8 cellular contexts compared by ENCODE assay signal in genomic region chrX:21985332-21985777, GRCh38. TPM values are rescaled to one million over a fixed set of nuclear protein-coding genes. Genes with fewer than 3 reads are reported as not detected.
DNase-seq lines count a peak whose midpoint lies in the region; ATAC-seq and TF ChIP-seq lines count a peak whose summit lies in the region.

No MANE protein-coding gene starts in this region.

- WGBS in IMR-90 (ENCODE audit: extremely low coverage in 2 of 2, insufficient read length in 1 of 2), 2 experiments, result 20% methylated on average over 1 of the region's 3 CpGs; no CpG with 5 or more reads in 1 of the 2 experiments
- WGBS in stomach, 5 donors, result 0 to 11% (median 10%) methylated on average over 3 of the region's 3 CpGs

- no peak overlapping the region for H2BK15ac ChIP-seq in IMR-90 (ENCODE audit: low read depth, low read length)

- in situ Hi-C loops in IMR-90 (cut with MboI; ENCODE audit: low sequenced_read_pairs), result no loop called here

- no TSS peak for BruUV-seq in IMR-90 (replicated peaks; lab: Mats Ljungman, UMichigan)

- H2AK5ac ChIP-seq in IMR-90 (ENCODE audit: low read depth, low read length), result no peak overlapping the region

- H2BK5ac ChIP-seq in IMR-90 (ENCODE audit: low read depth, low read length, poor library complexity, severe bottlenecking), result no peak overlapping the region

- peak; percentile 86 for TF ChIP-seq RAD21 in IMR-90 (IDR thresholded peaks at IDR 0.05; ENCODE audit: low read length)

- H2AK9ac ChIP-seq in IMR-90 (replicated peaks; ENCODE audit: low read depth, low read length, poor library complexity), result no peak overlapping the region

- H3K4me1 ChIP-seq in DND-41 (ENCODE audit: insufficient read depth, low read length), result no peaks in the 10 kb centered on the region
- 0 out of 2 replicates have a peak, but pooled peaks cover 2% of the 10 kb centered on the region for H3K4me1 ChIP-seq in IMR-90 (ENCODE audit: control insufficient read depth, insufficient read depth, low read length)
- no peaks in the 10 kb centered on the region for H3K4me1 ChIP-seq in OCI-LY1 (ENCODE audit: insufficient read depth, low read length, severe bottlenecking)
- peaks cover 0 to 5% (median 0%) of the 10 kb centered on the region in 4 donors for H3K4me1 ChIP-seq in stomach

- CTCF ChIA-PET in IMR-90 (lab: Yijun Ruan, JAX), result interaction anchor here (0.6 to 2.3 kb wide), 24 partner anchors 9 to 1917 kb away, joined by 3 to 11 read pairs (median 4); no protein-coding TSS in a partner anchor

- H3K23ac ChIP-seq in IMR-90 (ENCODE audit: low read depth, low read length), result no peak overlapping the region

- H3K9ac ChIP-seq in DND-41 (ENCODE audit: low read depth, low read length), result no peak overlapping the region
- H3K9ac ChIP-seq in IMR-90 (ENCODE audit: low read depth, low read length), result no peak overlapping the region
- no peak overlapping the region for H3K9ac ChIP-seq in OCI-LY1 (ENCODE audit: low read length)

- DNase-seq in DND-41 (peak; percentile 68), IMR-90 (peak; percentile 82), activated T-cell treated with anti-CD3 and anti-CD28 coated beads for 1 hour (ENCODE audit: low read depth) (peak; percentile 37), erythroblast (lab: John Stamatoyannopoulos, UW) (peak; percentile 73 to 82), natural killer cell (peak; percentile 48), stomach (peak; percentile 74)

- no peaks in the 10 kb centered on the region for H3K36me3 Mint-ChIP-seq in natural killer cell

- H3K9me2 ChIP-seq in OCI-LY1 (ENCODE audit: low read depth, low read length), result no peaks in the 10 kb centered on the region

- H3F3A ChIP-seq in OCI-LY1 (ENCODE audit: insufficient read depth, low read length), result no peaks in the 10 kb centered on the region

- no peak overlapping the region for H4K8ac ChIP-seq in IMR-90 (ENCODE audit: low read depth in 2 of 2, low read length in 2 of 2)

- TF ChIP-seq CTCF in DND-41 (IDR thresholded peaks at IDR 0.05; ENCODE audit: borderline replicate concordance, extremely low read depth, low read length, poor library complexity, severe bottlenecking), result peak; percentile 91
- TF ChIP-seq CTCF in IMR-90 (conservative IDR thresholded peaks at IDR 0.05; ENCODE audit: low read depth, low read length), result peak; percentile 99
- TF ChIP-seq CTCF in OCI-LY1 (IDR thresholded peaks at IDR 0.05; ENCODE audit: low read length), result peak; percentile 72
- peak; percentile 74 for TF ChIP-seq CTCF in natural killer cell (IDR thresholded peaks at IDR 0.05)
- TF ChIP-seq CTCF in stomach (IDR thresholded peaks at IDR 0.05), result peak in 5 of 7 experiments; percentile 62 to 97 (median 87)

- H3K4me1 Mint-ChIP-seq in natural killer cell, result no peaks in the 10 kb centered on the region

- H3K9me3 ChIP-seq in DND-41 (ENCODE audit: insufficient read depth, low read length, severe bottlenecking) (no peaks in the 10 kb centered on the region), IMR-90 (ENCODE audit: control insufficient read depth, insufficient read depth, low read length) (no peaks in the 10 kb centered on the region), OCI-LY1 (ENCODE audit: low read length) (no peaks in the 10 kb centered on the region), stomach (no peaks in the 10 kb centered on the region)

- no peak overlapping the region for H3K56ac ChIP-seq in IMR-90 (ENCODE audit: extremely low read depth, insufficient read depth, low read length)

- no peak for TF ChIP-seq EP300 in stomach (IDR thresholded peaks at IDR 0.05)

- intact Hi-C loops in IMR-90 (cut with micrococcal nuclease) (loop anchor here (1.0 to 5.0 kb wide), 7 partner anchors 151 to 1649 kb away; no protein-coding TSS in a partner anchor), natural killer cell (cut with micrococcal nuclease) (loop anchor here (1.0 kb wide), 1 partner anchor 207 kb away; no protein-coding TSS in a partner anchor), stomach (cut with DNase I; ENCODE audit: low total_unique reads) (no loop called here)

- H2BK20ac ChIP-seq in IMR-90 (ENCODE audit: low read depth, low read length), result no peak overlapping the region

- H4K91ac ChIP-seq in IMR-90 (ENCODE audit: insufficient read depth, low read depth, low read length), result no peak overlapping the region

- peak; percentile 92 for ATAC-seq in DND-41 (ENCODE audit: insufficient read depth, low read depth)
- peak; percentile 88 for ATAC-seq in GM21717 (IDR thresholded peaks at IDR 0.05; ENCODE audit: unreplicated experiment)
- peak; percentile 97 for ATAC-seq in IMR-90 (ENCODE audit: low read depth)
- ATAC-seq in natural killer cell, result peak; percentile 96 to 100 (median 100)

- no peaks in the 10 kb centered on the region for H3K9me3 Mint-ChIP-seq in natural killer cell

- H4K5ac ChIP-seq in IMR-90 (ENCODE audit: low read depth, low read length), result no peak overlapping the region

- POLR2A ChIA-PET in IMR-90 (lab: Charles Lee; ENCODE audit: unreplicated experiment), result no interaction called here

- no peak overlapping the region for H3K4ac ChIP-seq in IMR-90 (ENCODE audit: low read depth, low read length)

- peak overlapping the region in 1 of 2 donors; percentile 57 for H3K27ac Mint-ChIP-seq in natural killer cell

- H3K14ac ChIP-seq in IMR-90 (replicated peaks; ENCODE audit: low read depth, low read length), result no peak overlapping the region

- no peaks in the 10 kb centered on the region for H3K9me1 ChIP-seq in IMR-90 (ENCODE audit: insufficient read depth, low read length)

- H3K27me3 ChIP-seq in DND-41 (ENCODE audit: insufficient read depth, low read length, poor library complexity) (no peaks in the 10 kb centered on the region), IMR-90 (ENCODE audit: control insufficient read depth, insufficient read depth, low read length) (no peaks in the 10 kb centered on the region), OCI-LY1 (ENCODE audit: insufficient read depth, low read length) (no peaks in the 10 kb centered on the region), stomach (no peaks in the 10 kb centered on the region)

- H2BK120ac ChIP-seq in IMR-90 (ENCODE audit: low read depth, low read length), result no peak overlapping the region

- H3K4me3 ChIP-seq in DND-41 (ENCODE audit: low read depth in 1 of 2, low read length in 2 of 2) (no peak overlapping the region), IMR-90 (ENCODE audit: insufficient read depth, low read depth, low read length) (no peak overlapping the region), OCI-LY1 (ENCODE audit: low read depth, low read length, poor library complexity, severe bottlenecking) (no peak overlapping the region), stomach (no peak overlapping the region)

- no peaks in the 10 kb centered on the region for H3K27me3 Mint-ChIP-seq in natural killer cell (ENCODE audit: low read depth in 2 of 2)

- H3K79me1 ChIP-seq in IMR-90 (ENCODE audit: low read depth in 1 of 2, low read length in 2 of 2), result peaks cover 0 to 4% of the 10 kb centered on the region in 2 experiments; a peak in 3 of 4 replicates

- H2AFZ ChIP-seq in DND-41 (ENCODE audit: low read depth, low read length), result no peak overlapping the region
- H2AFZ ChIP-seq in IMR-90 (replicated peaks; ENCODE audit: low read length, poor library complexity), result no peak overlapping the region
- no peak overlapping the region for H2AFZ ChIP-seq in OCI-LY1 (ENCODE audit: low read length)

- no peaks in the 10 kb centered on the region for H3K79me2 ChIP-seq in DND-41 (ENCODE audit: insufficient read depth, low read length)
- H3K79me2 ChIP-seq in OCI-LY1 (ENCODE audit: insufficient read depth, low read length), result no peaks in the 10 kb centered on the region

- H3K4me2 ChIP-seq in DND-41 (ENCODE audit: insufficient read depth, low read length), result no peak overlapping the region
- no peak overlapping the region for H3K4me2 ChIP-seq in IMR-90 (ENCODE audit: low read depth, low read length)
- no peak overlapping the region for H3K4me2 ChIP-seq in OCI-LY1 (ENCODE audit: low read length)

- H3K18ac ChIP-seq in IMR-90 (ENCODE audit: low read depth, low read length), result no peak overlapping the region

- dilution Hi-C loops in IMR-90 (cut with HindIII; ENCODE audit: low sequenced_read_pairs, unreplicated experiment), result no loop called here

- peaks cover 26% of the 10 kb centered on the region for H3K36me3 ChIP-seq in DND-41 (ENCODE audit: insufficient read depth, low read length)
- peaks cover 19% of the 10 kb centered on the region for H3K36me3 ChIP-seq in IMR-90 (ENCODE audit: control insufficient read depth, insufficient read depth, low read length)
- peaks cover 25% of the 10 kb centered on the region for H3K36me3 ChIP-seq in OCI-LY1 (ENCODE audit: insufficient read depth, low read length)
- peaks cover 0 to 31% (median 19%) of the 10 kb centered on the region in 4 donors for H3K36me3 ChIP-seq in stomach

- no peak for TF ChIP-seq POLR2A in IMR-90 (IDR thresholded peaks at IDR 0.05; ENCODE audit: low read depth, low read length)
- TF ChIP-seq POLR2A in erythroblast (IDR thresholded peaks at IDR 0.05; ENCODE audit: low read length), result no peak
- TF ChIP-seq POLR2A in stomach (IDR thresholded peaks at IDR 0.05), result no peak

- H4K20me1 ChIP-seq in DND-41 (ENCODE audit: insufficient read depth, low read length) (no peaks in the 10 kb centered on the region), IMR-90 (ENCODE audit: insufficient read depth, low read length) (no peaks in the 10 kb centered on the region; the same call in 1 of the 2 replicates), OCI-LY1 (ENCODE audit: insufficient read depth, low read length) (no peaks in the 10 kb centered on the region)

- H3K27ac ChIP-seq in DND-41 (ENCODE audit: low read length) (no peak overlapping the region), IMR-90 (ENCODE audit: insufficient read depth, low read length) (no peak overlapping the region), OCI-LY1 (ENCODE audit: low read depth, low read length, poor library complexity, severe bottlenecking) (no peak overlapping the region), stomach (no peak overlapping the region)

- H3K4me3 Mint-ChIP-seq in natural killer cell, result no peak overlapping the region

TF ChIP-seq in IMR-90, 13 proteins besides CTCF, POLR2A, EP300 and RAD21 (continues in another document):
- TF ChIP-seq RCOR1 (IDR thresholded peaks at IDR 0.05; ENCODE audit: insufficient replicate concordance, low read length) (no peak), MAZ (IDR thresholded peaks at IDR 0.05; ENCODE audit: borderline replicate concordance, low read depth, low read length) (no peak)

RNA-seq across cellular contexts. Expression of gene SMS, which starts 44.8 kb away (rescaled TPM):
- total RNA-seq in IMR-90 (2012; rRNA removed) (230 and 439 TPM in 2 replicates), natural killer cell (10 to 100 TPM; 14.9 to 19.4 (median 18.6) TPM), stomach (10 to 100 TPM in 4 of 5 donors, 1 to 10 TPM in 1; 9.6 to 75.8 (median 65.2) TPM)
- polyA plus RNA-seq in IMR-90 (2012; rRNA removed) (166 and 176 TPM in 2 replicates), stomach (10 to 100 TPM; 41.2 to 48.8 (median 43.9) TPM)
- 56.3 and 74.3 TPM in 2 replicates for polyA plus RNA-seq in IMR-90 (2012; cell fraction: cytosol; rRNA removed)
- polyA plus RNA-seq in IMR-90 (2012; cell fraction: nucleus; rRNA removed; ENCODE audit: low replicate concordance), result 27.7 and 59.3 TPM in 2 replicates

RNA-seq across cellular contexts. Expression of gene PHEX, which starts 46.8 kb away (rescaled TPM):
- 0.18 and 0.28 TPM in 2 replicates for total RNA-seq in IMR-90 (2012; rRNA removed)
- polyA plus RNA-seq in IMR-90 (2012; rRNA removed), result 0.04 and 0.10 TPM in 2 replicates
- 0.01 and 0.02 TPM in 2 replicates for polyA plus RNA-seq in IMR-90 (2012; cell fraction: cytosol; rRNA removed)
- 0.03 and 0.28 TPM in 2 replicates for polyA plus RNA-seq in IMR-90 (2012; cell fraction: nucleus; rRNA removed; ENCODE audit: low replicate concordance)
- under 1 TPM; 0.10 to 0.54 (median 0.25) TPM for total RNA-seq in natural killer cell
- total RNA-seq in stomach, result under 1 TPM in 2 of 5 donors, not detected in 3; 0.14 to 0.73 TPM
- under 1 TPM in 1 of 3 donors, not detected in 2; 0.05 TPM for polyA plus RNA-seq in stomach
